1 cellular context compared by ENCODE assay signal in genomic region chr1:146051853-146052676, GRCh38.
TF ChIP-seq lines count a peak whose summit lies in the region.
"Not testable (repeated sequence)": the region's sequence is repeated elsewhere in the genome, so short reads cannot be mapped to it uniquely, and the experiment has no call there.

No MANE protein-coding gene starts in this region.

TF ChIP-seq in K562, 482 proteins besides CTCF, POLR2A, EP300 and RAD21 (continued from another document and continues in another):
- 0 out of 2 replicates have a peak, but pooled peaks have one; percentile 40 for TF ChIP-seq FOXP4 (CRISPR knock-in tag; IDR thresholded peaks at IDR 0.05; ENCODE audit: borderline replicate concordance)
- peak; percentile 83; the same call in 1 of the 2 replicates for TF ChIP-seq ZNF197 (CRISPR knock-in tag; IDR thresholded peaks at IDR 0.05; ENCODE audit: low read depth)
- TF ChIP-seq ZFPM2 (CRISPR knock-in tag; IDR thresholded peaks at IDR 0.05): peak; percentile 77
- peak; percentile 71 to 77; a peak in 3 of 4 replicates for TF ChIP-seq KDM1A (IDR thresholded peaks at IDR 0.05)
- peak; percentile 98 for TF ChIP-seq ZNF830 (CRISPR knock-in tag; IDR thresholded peaks at IDR 0.05)
- TF ChIP-seq ZBTB40 (IDR thresholded peaks at IDR 0.05): peak; percentile 61; the same call in 1 of the 2 replicates
- TF ChIP-seq ZBTB40 (CRISPR knock-in tag; IDR thresholded peaks at IDR 0.05); ATF3 (IDR thresholded peaks at IDR 0.05): not testable (repeated sequence)
- TF ChIP-seq MEF2A (IDR thresholded peaks at IDR 0.05; ENCODE audit: control insufficient read depth, low read depth, low read length): peak; percentile 93
- peak; percentile 67 for TF ChIP-seq CBFA2T3 (IDR thresholded peaks at IDR 0.05)
- TF ChIP-seq FUS (optimal IDR thresholded peaks at IDR 0.05; ENCODE audit: low read depth, low read length): peak; percentile 94
- peak; percentile 99 for TF ChIP-seq ERF (CRISPR knock-in tag; IDR thresholded peaks at IDR 0.05)
- peak; percentile 38; the same call in 1 of the 2 replicates for TF ChIP-seq TAL1 (IDR thresholded peaks at IDR 0.05)
- peak in 1 of 2 experiments; percentile 90 for TF ChIP-seq TEAD1 (CRISPR knock-in tag; IDR thresholded peaks at IDR 0.05)
- TF ChIP-seq ATF3 (CRISPR knock-in tag; conservative IDR thresholded peaks at IDR 0.05): peak; percentile 97
- TF ChIP-seq VEZF1 (CRISPR knock-in tag; IDR thresholded peaks at IDR 0.05): peak; percentile 67
- peak in 1 of 2 experiments; percentile 93; a peak in 2 of 3 replicates for TF ChIP-seq CBX3 (IDR thresholded peaks at IDR 0.05; ENCODE audit: borderline replicate concordance in 1 of 2, low read length in 2 of 2)
- 0 out of 2 replicates have a peak, but pooled peaks have one; percentile 12 for TF ChIP-seq PYGO2 (tag; IDR thresholded peaks at IDR 0.05)
- TF ChIP-seq POLR2G (IDR thresholded peaks at IDR 0.05; ENCODE audit: low read depth, low read length): peak; percentile 79
- TF ChIP-seq RAD51 (IDR thresholded peaks at IDR 0.05; ENCODE audit: borderline replicate concordance, low read depth): peak; percentile 34; the same call in 1 of the 2 replicates
- peak; percentile 82; the same call in 1 of the 2 replicates for TF ChIP-seq ZNF609 (CRISPR knock-in tag; IDR thresholded peaks at IDR 0.05; ENCODE audit: borderline replicate concordance)
- TF ChIP-seq LCOR (CRISPR knock-in tag; IDR thresholded peaks at IDR 0.05): peak; percentile 100
- peak; percentile 82; the same call in 1 of the 2 replicates for TF ChIP-seq CREB5 (CRISPR knock-in tag; IDR thresholded peaks at IDR 0.05)
- peak; percentile 90 for TF ChIP-seq NFATC3 (IDR thresholded peaks at IDR 0.05)
- peak; percentile 29; the same call in 1 of the 2 replicates for TF ChIP-seq ESRRA (IDR thresholded peaks at IDR 0.05; ENCODE audit: borderline replicate concordance, low read depth)
- TF ChIP-seq L3MBTL2 (IDR thresholded peaks at IDR 0.05): peak; percentile 55; the same call in 1 of the 2 replicates
- TF ChIP-seq ARHGAP35 (IDR thresholded peaks at IDR 0.05; ENCODE audit: partially characterized antibody): peak; percentile 99
- TF ChIP-seq FOXO4 (CRISPR knock-in tag; IDR thresholded peaks at IDR 0.05): peak; percentile 92
- peak; percentile 46; the same call in 1 of the 2 replicates for TF ChIP-seq SMAD4 (CRISPR knock-in tag; conservative IDR thresholded peaks at IDR 0.05)
- TF ChIP-seq ZNF445 (CRISPR knock-in tag; IDR thresholded peaks at IDR 0.05; ENCODE audit: low read depth): peak; percentile 96
- peak; percentile 16 for TF ChIP-seq SP2 (IDR thresholded peaks at IDR 0.05; ENCODE audit: extremely low read depth, low read depth, low read length, poor library complexity, severe bottlenecking)
- peak; percentile 53; the same call in 1 of the 2 replicates for TF ChIP-seq ARID3A (IDR thresholded peaks at IDR 0.05; ENCODE audit: borderline replicate concordance, low read depth, low read length)
